1 cellular context compared by ENCODE assay signal in genomic region chr4:105088110-105088879, GRCh38.
TF ChIP-seq lines count a peak whose summit lies in the region.

No MANE protein-coding gene starts in this region.

TF ChIP-seq in HepG2, 621 proteins besides CTCF, POLR2A, EP300 and RAD21 (continued from another document):
- TF ChIP-seq, protein P1, sequence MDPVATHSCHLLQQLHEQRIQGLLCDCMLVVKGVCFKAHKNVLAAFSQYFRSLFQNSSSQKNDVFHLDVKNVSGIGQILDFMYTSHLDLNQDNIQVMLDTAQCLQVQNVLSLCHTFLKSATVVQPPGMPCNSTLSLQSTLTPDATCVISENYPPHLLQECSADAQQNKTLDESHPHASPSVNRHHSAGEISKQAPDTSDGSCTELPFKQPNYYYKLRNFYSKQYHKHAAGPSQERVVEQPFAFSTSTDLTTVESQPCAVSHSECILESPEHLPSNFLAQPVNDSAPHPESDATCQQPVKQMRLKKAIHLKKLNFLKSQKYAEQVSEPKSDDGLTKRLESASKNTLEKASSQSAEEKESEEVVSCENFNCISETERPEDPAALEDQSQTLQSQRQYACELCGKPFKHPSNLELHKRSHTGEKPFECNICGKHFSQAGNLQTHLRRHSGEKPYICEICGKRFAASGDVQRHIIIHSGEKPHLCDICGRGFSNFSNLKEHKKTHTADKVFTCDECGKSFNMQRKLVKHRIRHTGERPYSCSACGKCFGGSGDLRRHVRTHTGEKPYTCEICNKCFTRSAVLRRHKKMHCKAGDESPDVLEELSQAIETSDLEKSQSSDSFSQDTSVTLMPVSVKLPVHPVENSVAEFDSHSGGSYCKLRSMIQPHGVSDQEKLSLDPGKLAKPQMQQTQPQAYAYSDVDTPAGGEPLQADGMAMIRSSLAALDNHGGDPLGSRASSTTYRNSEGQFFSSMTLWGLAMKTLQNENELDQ (CRISPR knock-in tag; IDR thresholded peaks at IDR 0.05; ENCODE audit: borderline replicate concordance), result no peak
- TF ChIP-seq MED1 (CRISPR knock-in tag; IDR thresholded peaks at IDR 0.05) (no peak), ZNF720 (CRISPR knock-in tag; IDR thresholded peaks at IDR 0.05) (no peak), POLR2G (IDR thresholded peaks at IDR 0.05; ENCODE audit: low read depth, low read length) (no peak), ZNF747 (CRISPR knock-in tag; IDR thresholded peaks at IDR 0.05; ENCODE audit: borderline replicate concordance) (no peak), TRIM24 (CRISPR knock-in tag; IDR thresholded peaks at IDR 0.05) (no peak)
